Comparison of ENCODE assay signal across 26 cellular contexts in the genomic region with DNA sequence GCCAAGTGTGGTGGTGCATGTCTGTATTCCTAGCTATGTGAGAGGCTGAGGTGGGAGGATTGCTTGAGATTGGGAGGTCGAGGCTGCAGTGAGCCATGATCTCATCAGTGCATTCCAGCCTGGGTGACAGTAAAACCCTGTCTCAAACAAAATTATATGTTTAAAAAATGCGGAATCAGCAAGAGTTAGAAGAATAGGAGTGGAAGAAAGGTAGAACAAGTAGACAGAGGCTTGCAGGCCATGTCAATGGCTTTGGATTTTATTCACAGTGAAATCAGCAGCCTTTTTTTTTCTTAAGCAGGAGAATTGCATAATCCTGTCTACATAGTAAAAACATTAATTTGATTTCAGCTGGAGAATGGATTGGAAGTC.
"Had no signal": no experiment of that assay in that cellular context is flagged by ENCODE, and none has a peak within 500 bp of the region (broad histone marks: within the 10 kb centered on the region; RNA-seq: fewer than 3 reads in every experiment).

No MANE protein-coding gene starts in this region.

- FAIRE-seq: pancreas, urothelium cell line had no signal

- H3K9me3 ChIP-seq: left ventricle myocardium inferior, mucosa of descending colon, pancreas, prostate gland, sigmoid colon, stomach, thoracic aorta, tibial artery, upper lobe of right lung had no signal

- DNase-seq: islet precursor cell; left ventricle myocardium inferior; midbrain; mucosa of descending colon; naive thymus-derived CD4-positive, alpha-beta T cell; nucleus accumbens; pancreas; posterior cingulate gyrus; retina; right cardiac atrium; sigmoid colon; stimulated activated CD4-positive, alpha-beta T cell treated with anti-CD3 and anti-CD28 coated beads, Interleukin-12 subunit alpha, Interleukin-12 subunit beta, amount 100 ng/mL, for 4 hours; stimulated activated CD4-positive, alpha-beta T cell treated with anti-CD3 and anti-CD28 coated beads, Interleukin-15, amount 100 ng/mL, for 24 hours; stimulated activated CD4-positive, alpha-beta T cell treated with anti-CD3 and anti-CD28 coated beads, Interleukin-2, amount 100 ng/mL, for 24 hours; stimulated activated CD4-positive, alpha-beta T cell treated with anti-CD3 and anti-CD28 coated beads, Interleukin-4, amount 100 ng/mL, for 1 hour; stimulated activated naive B cell treated with anti-CD40 and anti-IgM and Interleukin-4, amounts not matched to agents 10 μg/mL and 1 μg/mL and 100 μg/mL, for 72 hours; stimulated activated naive CD8-positive, alpha-beta T cell treated with anti-CD3 and anti-CD28 coated beads, Interleukin-15, Interleukin-2, amounts not matched to agents 100 U/mL and 50 U/mL, for 24 hours; stomach; tibial artery; trophoblast cell; upper lobe of right lung had no signal

- H3K4me1 ChIP-seq: left ventricle myocardium inferior, pancreas, prostate gland, sigmoid colon, stomach, upper lobe of right lung had no signal

- H3K4me3 ChIP-seq: hepatocyte, left ventricle myocardium inferior, lung, mucosa of descending colon, pancreas, prostate gland, sigmoid colon, stomach, thoracic aorta, tibial artery, upper lobe of right lung had no signal

- ATAC-seq: mucosa of descending colon; naive thymus-derived CD4-positive, alpha-beta T cell; pancreas; right cardiac atrium; stimulated activated naive B cell treated with anti-CD40 and anti-IgM and Interleukin-4, amounts not matched to agents 10 μg/mL and 1 μg/mL and 100 μg/mL, for 72 hours; stimulated activated naive CD8-positive, alpha-beta T cell treated with anti-CD3 and anti-CD28 coated beads, Interleukin-15, Interleukin-2, amounts not matched to agents 100 U/mL and 50 U/mL, for 24 hours; upper lobe of right lung had no signal

- H3K4me2 ChIP-seq: hepatocyte had no signal

- H3K79me2 ChIP-seq: hepatocyte had no signal

- H2AFZ ChIP-seq: hepatocyte had no signal

- H3K27me3 ChIP-seq: tibial artery, upper lobe of right lung had no signal

- H3K36me3 ChIP-seq: left ventricle myocardium inferior, pancreas, prostate gland, sigmoid colon, stomach, thoracic aorta, tibial artery, upper lobe of right lung had no signal

- H3K27ac ChIP-seq: hepatocyte, left ventricle myocardium inferior, pancreas, prostate gland, sigmoid colon, thoracic aorta, tibial artery, upper lobe of right lung had no signal
